Comparison of ENCODE assay signal across 11 cellular contexts in the genomic region with DNA sequence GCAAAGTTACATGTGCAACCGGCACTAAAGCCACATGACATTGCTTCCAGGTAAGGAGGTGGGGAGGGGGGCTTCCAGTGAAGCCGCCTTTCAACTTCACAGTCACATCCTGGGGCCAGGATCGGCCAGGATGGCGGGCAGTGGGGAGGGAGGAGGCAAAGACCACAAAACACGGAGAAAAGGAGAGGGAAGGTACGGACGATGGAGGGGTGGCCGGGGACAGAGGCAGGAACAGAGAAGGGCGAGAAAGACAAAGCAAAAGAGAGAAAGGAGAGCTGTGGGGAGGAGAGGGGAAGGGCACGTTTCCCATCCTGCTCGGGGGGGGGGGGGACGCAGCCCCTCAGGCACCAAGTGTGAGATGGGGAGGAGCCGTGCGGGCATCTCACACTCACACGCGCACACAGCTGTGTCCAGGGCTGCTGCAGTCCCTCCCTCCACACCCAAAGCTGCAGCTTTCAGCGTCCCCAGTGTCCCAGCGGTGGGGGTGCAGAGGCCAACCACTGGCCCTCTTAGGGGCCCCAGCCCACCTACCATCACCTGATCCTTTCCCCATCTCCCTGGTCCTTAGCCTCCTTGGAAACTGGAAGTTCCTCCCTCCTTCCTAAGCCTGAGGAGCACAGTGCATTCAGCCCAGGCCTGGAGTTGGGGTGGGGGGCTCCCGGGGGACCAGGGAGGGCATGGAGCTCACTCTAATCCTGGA. TPM values are rescaled to one million over a fixed set of nuclear protein-coding genes. Genes with fewer than 3 reads are reported as not detected.
DNase-seq lines count a peak whose midpoint lies in the region; ATAC-seq and TF ChIP-seq lines count a peak whose summit lies in the region.
"Had no signal": no experiment of that assay in that cellular context is flagged by ENCODE, and none has a peak within 500 bp of the region (broad histone marks: within the 10 kb centered on the region; RNA-seq: fewer than 3 reads in every experiment).

No MANE protein-coding gene starts in this region.

- TF ChIP-seq EP300 in gastroesophageal sphincter (IDR thresholded peaks at IDR 0.05) = no peak

- H3K27me3 ChIP-seq in endodermal cell (ENCODE audit: control insufficient read depth, insufficient read depth, low read length, poor library complexity, severe bottlenecking) (peaks cover 47% of the 10 kb centered on the region), neuronal stem cell (ENCODE audit: control insufficient read depth in 3 of 3, insufficient read depth in 3 of 3, low read depth in 1 of 3, low read length in 3 of 3) (peaks cover 0 to 25% (median 8%) of the 10 kb centered on the region in 3 experiments), gastroesophageal sphincter (peaks cover 40% of the 10 kb centered on the region)
- H3K27me3 ChIP-seq: vagina had no signal

- peak overlapping the region; percentile 76 for H3K14ac ChIP-seq in neuronal stem cell (ENCODE audit: low read length)

- H3K27ac Mint-ChIP-seq in endodermal cell = no peak overlapping the region

- peak overlapping the region; percentile 59 for H3K4me3 ChIP-seq in HFF-Myc (replicated peaks; ENCODE audit: low read depth, low read length)
- H3K4me3 ChIP-seq in endodermal cell (ENCODE audit: low read length) = no peak overlapping the region
- peak overlapping the region in 1 of 2 donors; percentile 14 for H3K4me3 ChIP-seq in neuronal stem cell (ENCODE audit: low read length in 2 of 2)
- H3K4me3 ChIP-seq in gastroesophageal sphincter = no peak overlapping the region
- H3K4me3 ChIP-seq: vagina had no signal

- H2AK5ac ChIP-seq in neuronal stem cell (ENCODE audit: low read depth, low read length) = peak overlapping the region; percentile 86

- H3K4me2 ChIP-seq in neuronal stem cell (ENCODE audit: insufficient read depth, low read length, poor library complexity, severe bottlenecking) = no peak overlapping the region

- no peaks in the 10 kb centered on the region for H3K9me3 ChIP-seq in endodermal cell (ENCODE audit: control insufficient read depth, low read length)
- H3K9me3 ChIP-seq in neuronal stem cell (replicated peaks in 1 of 2; ENCODE audit: control insufficient read depth in 2 of 2, insufficient read depth in 1 of 2, low read depth in 1 of 2, low read length in 2 of 2) = no peaks in the 10 kb centered on the region
- H3K9me3 ChIP-seq in gastroesophageal sphincter = no peaks in the 10 kb centered on the region
- H3K9me3 ChIP-seq: vagina had no signal

- H3K36me3 ChIP-seq in endodermal cell (ENCODE audit: control insufficient read depth, insufficient read depth, low read length) = no peaks in the 10 kb centered on the region
- peaks cover 0 to 2% of the 10 kb centered on the region in 2 donors for H3K36me3 ChIP-seq in neuronal stem cell (replicated peaks in 1 of 2; ENCODE audit: control insufficient read depth in 2 of 2, insufficient read depth in 2 of 2, low read length in 2 of 2)
- H3K36me3 ChIP-seq in gastroesophageal sphincter = no peaks in the 10 kb centered on the region
- H3K36me3 ChIP-seq: vagina had no signal

- peak overlapping the region; percentile 20 for H3K23ac ChIP-seq in neuronal stem cell (ENCODE audit: low read depth, low read length, poor library complexity)

- no peak overlapping the region for H2BK5ac ChIP-seq in neuronal stem cell (ENCODE audit: low read length)

- peak overlapping the region; percentile 44 for H2BK15ac ChIP-seq in neuronal stem cell (ENCODE audit: low read length)

- H3K4ac ChIP-seq in neuronal stem cell (ENCODE audit: low read length) = no peak overlapping the region

- H4K91ac ChIP-seq in neuronal stem cell (ENCODE audit: low read depth, low read length, poor library complexity) = no peak overlapping the region

- H4K8ac ChIP-seq in neuronal stem cell (ENCODE audit: low read depth, low read length) = no peak overlapping the region

- DNase-seq in ELF-1 (ENCODE audit: low read depth, low spot score) (peak; percentile 3), HFF-Myc (ENCODE audit: extremely low read depth, low read depth) (no peak), endodermal cell (peak; percentile 52), neuronal stem cell (ENCODE audit: low spot score) (no peak), GDM1 (lab: John Stamatoyannopoulos, UW) (no peak), NCI-H2029 (lab: John Stamatoyannopoulos, UW) (no peak)
- DNase-seq: DMS79 treated with DMSO at 0.1 percent for 48 hours, midbrain, NCI-H187 had no signal

- no peaks in the 10 kb centered on the region for H3K9me3 Mint-ChIP-seq in endodermal cell

- no peaks in the 10 kb centered on the region for H3K36me3 Mint-ChIP-seq in endodermal cell (ENCODE audit: low read depth)

- H3K4me1 ChIP-seq in endodermal cell (ENCODE audit: control insufficient read depth, insufficient read depth, low read length) = peaks cover 3% of the 10 kb centered on the region
- H3K4me1 ChIP-seq in neuronal stem cell (ENCODE audit: control insufficient read depth in 2 of 2, insufficient read depth in 1 of 2, low read depth in 1 of 2, low read length in 2 of 2) = peaks cover 18 to 20% of the 10 kb centered on the region in 2 donors
- peaks cover 0 to 30% (median 12%) of the 10 kb centered on the region in 3 donors for H3K4me1 ChIP-seq in gastroesophageal sphincter

- H3K18ac ChIP-seq in neuronal stem cell (ENCODE audit: low read length) = peak overlapping the region; percentile 52

- H2AFZ ChIP-seq in neuronal stem cell (ENCODE audit: low read length) = peak overlapping the region; percentile 67

- peak overlapping the region; percentile 64 for H3K4me3 Mint-ChIP-seq in endodermal cell

- H2BK12ac ChIP-seq in neuronal stem cell (ENCODE audit: low read length) = no peak overlapping the region

- H3K27me3 Mint-ChIP-seq in endodermal cell (ENCODE audit: insufficient read depth) = peaks cover 63% of the 10 kb centered on the region

- no peak overlapping the region for H2BK120ac ChIP-seq in neuronal stem cell (ENCODE audit: low read depth, low read length)

- H3K4me1 Mint-ChIP-seq in endodermal cell = peaks cover 8% of the 10 kb centered on the region

- no peak for TF ChIP-seq POLR2A in gastroesophageal sphincter (IDR thresholded peaks at IDR 0.05)

- TF ChIP-seq CTCF in HFF-Myc (IDR thresholded peaks at IDR 0.05; ENCODE audit: low read depth, low read length, missing control alignments) (no peak), endodermal cell (conservative IDR thresholded peaks at IDR 0.05) (no peak), gastroesophageal sphincter (IDR thresholded peaks at IDR 0.05) (no peak)

- 46 to 72% methylated on average over 12 to 19 of the region's 19 CpGs for WGBS in endodermal cell (ENCODE audit: insufficient coverage in 1 of 2, insufficient read length in 1 of 2), 2 experiments
- WGBS in neuronal stem cell (ENCODE audit: extremely low coverage in 2 of 2, insufficient read length in 2 of 2, insufficient replicate concordance in 1 of 2), 2 donors = no CpG with 5 or more reads among the region's 19 CpGs
- 20% methylated on average over 10 to 13 of the region's 19 CpGs for WGBS in gastroesophageal sphincter (ENCODE audit: low coverage in 1 of 2), 2 donors

- no peak overlapping the region for H3K9ac ChIP-seq in endodermal cell (ENCODE audit: extremely low read depth, low read length, poor library complexity, severe bottlenecking)
- H3K9ac ChIP-seq in neuronal stem cell (ENCODE audit: low read depth, low read length, poor library complexity) = peak overlapping the region; percentile 50

- peaks cover 7% of the 10 kb centered on the region for H3K79me1 ChIP-seq in neuronal stem cell (ENCODE audit: low read depth, low read length)

- ATAC-seq in gastroesophageal sphincter = no peak

- H3K27ac ChIP-seq in endodermal cell (ENCODE audit: low read depth, low read length) (no peak overlapping the region), neuronal stem cell (replicated peaks; ENCODE audit: low read length) (no peak overlapping the region), gastroesophageal sphincter (no peak overlapping the region)
- H3K27ac ChIP-seq: vagina had no signal

RNA-seq across cellular contexts. Expression of gene SH2D5, which starts 2.4 kb away (rescaled TPM):
- total RNA-seq in endodermal cell (1 to 10 TPM; 4.0 to 5.0 TPM), gastroesophageal sphincter (1 to 10 TPM in 2 of 4 donors, under 1 TPM in 2; 0.47 to 6.9 (median 1.1) TPM)
- 6.6 TPM for polyA plus RNA-seq in endodermal cell (2013, experiment 1 of 2)
- 5.1 TPM for polyA plus RNA-seq in endodermal cell (2013, experiment 2 of 2)
- 5.5 TPM for polyA plus RNA-seq in neuronal stem cell (2013, experiment 1 of 2)
- polyA plus RNA-seq in neuronal stem cell (2013, experiment 2 of 2) = 5.3 TPM
- total RNA-seq: vagina had no signal

RNA-seq across cellular contexts. Expression of gene KIF17, which starts 12.3 kb away (rescaled TPM):
- total RNA-seq in endodermal cell = 1 to 10 TPM; 4.2 to 8.0 TPM
- 7.4 TPM for polyA plus RNA-seq in endodermal cell (2013, experiment 1 of 2)
- 5.7 TPM for polyA plus RNA-seq in endodermal cell (2013, experiment 2 of 2)
- polyA plus RNA-seq in neuronal stem cell (2013, experiment 1 of 2) = 5.8 TPM
- 5.8 TPM for polyA plus RNA-seq in neuronal stem cell (2013, experiment 2 of 2)
- total RNA-seq in gastroesophageal sphincter = 10 to 100 TPM in 2 of 4 donors, 1 to 10 TPM in 1, under 1 TPM in 1; 0.47 to 11.8 (median 7.5) TPM

RNA-seq across cellular contexts. Expression of gene HP1BP3, which starts 57.0 kb away (rescaled TPM):
- total RNA-seq in endodermal cell = 100 to 1,000 TPM; 207 to 223 TPM
- polyA plus RNA-seq in endodermal cell (2013, experiment 1 of 2) = 240 TPM
- polyA plus RNA-seq in endodermal cell (2013, experiment 2 of 2) = 243 TPM
- 193 TPM for polyA plus RNA-seq in neuronal stem cell (2013, experiment 1 of 2)
- polyA plus RNA-seq in neuronal stem cell (2013, experiment 2 of 2) = 204 TPM
- total RNA-seq in gastroesophageal sphincter = 100 to 1,000 TPM; 221 to 322 (median 237) TPM

Comparison
In these comparisons a context has a peak if more than half of its experiments do, and no peak if none do; other contexts are left out.
1. DNase-seq: peak in ELF-1 (single experiment) and endodermal cell (single experiment); none in HFF-Myc (single experiment), neuronal stem cell (single experiment), GDM1 (single experiment) and NCI-H2029 (single experiment).